ENCODE assay signal across 1 cellular context in the genomic region with DNA sequence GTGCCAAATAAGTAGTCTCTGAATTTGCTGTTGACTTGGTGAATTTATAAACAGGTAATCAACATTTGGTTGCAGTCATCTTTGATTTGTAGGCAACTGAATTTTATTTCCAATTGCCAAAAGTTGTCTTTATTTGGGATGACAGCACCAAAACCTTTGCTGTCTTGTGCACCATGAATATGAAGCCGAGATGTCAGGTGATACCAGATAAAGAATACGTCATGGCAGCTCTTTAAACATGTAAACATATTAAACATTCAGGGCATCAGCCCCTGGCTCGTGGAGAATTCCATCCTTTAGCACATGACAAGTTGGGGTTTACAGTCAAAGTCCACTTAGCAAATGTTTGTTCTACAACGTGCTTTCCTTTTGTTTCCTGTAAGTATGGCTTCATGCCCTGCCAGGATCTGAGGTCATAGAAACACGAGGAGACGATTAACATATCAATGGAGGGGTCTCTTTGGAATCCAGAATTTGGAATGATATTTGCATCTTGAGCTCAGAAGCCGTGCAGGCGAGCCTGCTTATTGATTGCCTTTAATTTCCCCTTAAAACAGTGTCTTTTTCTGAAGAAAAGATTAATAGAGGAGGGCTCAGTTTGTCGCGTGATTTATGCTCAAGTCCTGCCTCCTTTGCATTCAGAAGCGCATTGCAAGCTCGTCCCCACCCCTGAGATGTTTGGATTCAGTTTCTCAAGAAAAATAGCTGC.
TF ChIP-seq lines count a peak whose summit lies in the region.

No MANE protein-coding gene starts in this region.

TF ChIP-seq in HepG2, 621 proteins besides CTCF, POLR2A, EP300 and RAD21 (continued from another document and continues in another):
- TF ChIP-seq MTF2 (CRISPR knock-in tag; IDR thresholded peaks at IDR 0.05; ENCODE audit: borderline replicate concordance): 0 out of 2 replicates have a peak, but pooled peaks have one; percentile 29
- peak; percentile 93 for TF ChIP-seq KDM6A (CRISPR knock-in tag; IDR thresholded peaks at IDR 0.05; ENCODE audit: low read depth)
- peak; percentile 19; the same call in 1 of the 2 replicates for TF ChIP-seq ZNF3 (CRISPR knock-in tag; IDR thresholded peaks at IDR 0.05)
- TF ChIP-seq ZNF841 (CRISPR knock-in tag; IDR thresholded peaks at IDR 0.05; ENCODE audit: borderline replicate concordance): no peak
- TF ChIP-seq, protein P1, sequence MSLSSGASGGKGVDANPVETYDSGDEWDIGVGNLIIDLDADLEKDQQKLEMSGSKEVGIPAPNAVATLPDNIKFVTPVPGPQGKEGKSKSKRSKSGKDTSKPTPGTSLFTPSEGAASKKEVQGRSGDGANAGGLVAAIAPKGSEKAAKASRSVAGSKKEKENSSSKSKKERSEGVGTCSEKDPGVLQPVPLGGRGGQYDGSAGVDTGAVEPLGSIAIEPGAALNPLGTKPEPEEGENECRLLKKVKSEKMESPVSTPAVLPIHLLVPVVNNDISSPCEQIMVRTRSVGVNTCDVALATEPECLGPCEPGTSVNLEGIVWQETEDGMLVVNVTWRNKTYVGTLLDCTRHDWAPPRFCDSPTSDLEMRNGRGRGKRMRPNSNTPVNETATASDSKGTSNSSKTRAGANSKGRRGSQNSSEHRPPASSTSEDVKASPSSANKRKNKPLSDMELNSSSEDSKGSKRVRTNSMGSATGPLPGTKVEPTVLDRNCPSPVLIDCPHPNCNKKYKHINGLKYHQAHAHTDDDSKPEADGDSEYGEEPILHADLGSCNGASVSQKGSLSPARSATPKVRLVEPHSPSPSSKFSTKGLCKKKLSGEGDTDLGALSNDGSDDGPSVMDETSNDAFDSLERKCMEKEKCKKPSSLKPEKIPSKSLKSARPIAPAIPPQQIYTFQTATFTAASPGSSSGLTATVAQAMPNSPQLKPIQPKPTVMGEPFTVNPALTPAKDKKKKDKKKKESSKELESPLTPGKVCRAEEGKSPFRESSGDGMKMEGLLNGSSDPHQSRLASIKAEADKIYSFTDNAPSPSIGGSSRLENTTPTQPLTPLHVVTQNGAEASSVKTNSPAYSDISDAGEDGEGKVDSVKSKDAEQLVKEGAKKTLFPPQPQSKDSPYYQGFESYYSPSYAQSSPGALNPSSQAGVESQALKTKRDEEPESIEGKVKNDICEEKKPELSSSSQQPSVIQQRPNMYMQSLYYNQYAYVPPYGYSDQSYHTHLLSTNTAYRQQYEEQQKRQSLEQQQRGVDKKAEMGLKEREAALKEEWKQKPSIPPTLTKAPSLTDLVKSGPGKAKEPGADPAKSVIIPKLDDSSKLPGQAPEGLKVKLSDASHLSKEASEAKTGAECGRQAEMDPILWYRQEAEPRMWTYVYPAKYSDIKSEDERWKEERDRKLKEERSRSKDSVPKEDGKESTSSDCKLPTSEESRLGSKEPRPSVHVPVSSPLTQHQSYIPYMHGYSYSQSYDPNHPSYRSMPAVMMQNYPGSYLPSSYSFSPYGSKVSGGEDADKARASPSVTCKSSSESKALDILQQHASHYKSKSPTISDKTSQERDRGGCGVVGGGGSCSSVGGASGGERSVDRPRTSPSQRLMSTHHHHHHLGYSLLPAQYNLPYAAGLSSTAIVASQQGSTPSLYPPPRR (CRISPR knock-in tag; IDR thresholded peaks at IDR 0.05; ENCODE audit: borderline replicate concordance): peak; percentile 91
- TF ChIP-seq JUN (CRISPR knock-in tag; IDR thresholded peaks at IDR 0.05): peak; percentile 89
- peak; percentile 89 for TF ChIP-seq FOSL2 (CRISPR knock-in tag; IDR thresholded peaks at IDR 0.05)
- TF ChIP-seq, protein P2, sequence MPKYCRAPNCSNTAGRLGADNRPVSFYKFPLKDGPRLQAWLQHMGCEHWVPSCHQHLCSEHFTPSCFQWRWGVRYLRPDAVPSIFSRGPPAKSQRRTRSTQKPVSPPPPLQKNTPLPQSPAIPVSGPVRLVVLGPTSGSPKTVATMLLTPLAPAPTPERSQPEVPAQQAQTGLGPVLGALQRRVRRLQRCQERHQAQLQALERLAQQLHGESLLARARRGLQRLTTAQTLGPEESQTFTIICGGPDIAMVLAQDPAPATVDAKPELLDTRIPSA (CRISPR knock-in tag; IDR thresholded peaks at IDR 0.05; ENCODE audit: borderline replicate concordance): no peak
- TF ChIP-seq TCF7 (IDR thresholded peaks at IDR 0.05; ENCODE audit: low read depth): peak; percentile 83
- TF ChIP-seq, protein P3, sequence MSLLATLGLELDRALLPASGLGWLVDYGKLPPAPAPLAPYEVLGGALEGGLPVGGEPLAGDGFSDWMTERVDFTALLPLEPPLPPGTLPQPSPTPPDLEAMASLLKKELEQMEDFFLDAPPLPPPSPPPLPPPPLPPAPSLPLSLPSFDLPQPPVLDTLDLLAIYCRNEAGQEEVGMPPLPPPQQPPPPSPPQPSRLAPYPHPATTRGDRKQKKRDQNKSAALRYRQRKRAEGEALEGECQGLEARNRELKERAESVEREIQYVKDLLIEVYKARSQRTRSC (CRISPR knock-in tag; IDR thresholded peaks at IDR 0.05; ENCODE audit: low read depth): no peak
- TF ChIP-seq ZNF737 (CRISPR knock-in tag; IDR thresholded peaks at IDR 0.05; ENCODE audit: borderline replicate concordance): no peak
- TF ChIP-seq TP53 (CRISPR knock-in tag; conservative IDR thresholded peaks at IDR 0.05): no peak; the same call in 1 of the 2 replicates
- TF ChIP-seq NR2C2 (CRISPR knock-in tag; IDR thresholded peaks at IDR 0.05; ENCODE audit: borderline replicate concordance): peak; percentile 77; the same call in 1 of the 2 replicates
- TF ChIP-seq JUNB (CRISPR knock-in tag; IDR thresholded peaks at IDR 0.05; ENCODE audit: borderline replicate concordance): no peak
- TF ChIP-seq, protein P4, sequence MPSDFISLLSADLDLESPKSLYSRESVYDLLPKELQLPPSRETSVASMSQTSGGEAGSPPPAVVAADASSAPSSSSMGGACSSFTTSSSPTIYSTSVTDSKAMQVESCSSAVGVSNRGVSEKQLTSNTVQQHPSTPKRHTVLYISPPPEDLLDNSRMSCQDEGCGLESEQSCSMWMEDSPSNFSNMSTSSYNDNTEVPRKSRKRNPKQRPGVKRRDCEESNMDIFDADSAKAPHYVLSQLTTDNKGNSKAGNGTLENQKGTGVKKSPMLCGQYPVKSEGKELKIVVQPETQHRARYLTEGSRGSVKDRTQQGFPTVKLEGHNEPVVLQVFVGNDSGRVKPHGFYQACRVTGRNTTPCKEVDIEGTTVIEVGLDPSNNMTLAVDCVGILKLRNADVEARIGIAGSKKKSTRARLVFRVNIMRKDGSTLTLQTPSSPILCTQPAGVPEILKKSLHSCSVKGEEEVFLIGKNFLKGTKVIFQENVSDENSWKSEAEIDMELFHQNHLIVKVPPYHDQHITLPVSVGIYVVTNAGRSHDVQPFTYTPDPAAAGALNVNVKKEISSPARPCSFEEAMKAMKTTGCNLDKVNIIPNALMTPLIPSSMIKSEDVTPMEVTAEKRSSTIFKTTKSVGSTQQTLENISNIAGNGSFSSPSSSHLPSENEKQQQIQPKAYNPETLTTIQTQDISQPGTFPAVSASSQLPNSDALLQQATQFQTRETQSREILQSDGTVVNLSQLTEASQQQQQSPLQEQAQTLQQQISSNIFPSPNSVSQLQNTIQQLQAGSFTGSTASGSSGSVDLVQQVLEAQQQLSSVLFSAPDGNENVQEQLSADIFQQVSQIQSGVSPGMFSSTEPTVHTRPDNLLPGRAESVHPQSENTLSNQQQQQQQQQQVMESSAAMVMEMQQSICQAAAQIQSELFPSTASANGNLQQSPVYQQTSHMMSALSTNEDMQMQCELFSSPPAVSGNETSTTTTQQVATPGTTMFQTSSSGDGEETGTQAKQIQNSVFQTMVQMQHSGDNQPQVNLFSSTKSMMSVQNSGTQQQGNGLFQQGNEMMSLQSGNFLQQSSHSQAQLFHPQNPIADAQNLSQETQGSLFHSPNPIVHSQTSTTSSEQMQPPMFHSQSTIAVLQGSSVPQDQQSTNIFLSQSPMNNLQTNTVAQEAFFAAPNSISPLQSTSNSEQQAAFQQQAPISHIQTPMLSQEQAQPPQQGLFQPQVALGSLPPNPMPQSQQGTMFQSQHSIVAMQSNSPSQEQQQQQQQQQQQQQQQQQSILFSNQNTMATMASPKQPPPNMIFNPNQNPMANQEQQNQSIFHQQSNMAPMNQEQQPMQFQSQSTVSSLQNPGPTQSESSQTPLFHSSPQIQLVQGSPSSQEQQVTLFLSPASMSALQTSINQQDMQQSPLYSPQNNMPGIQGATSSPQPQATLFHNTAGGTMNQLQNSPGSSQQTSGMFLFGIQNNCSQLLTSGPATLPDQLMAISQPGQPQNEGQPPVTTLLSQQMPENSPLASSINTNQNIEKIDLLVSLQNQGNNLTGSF (CRISPR knock-in tag; IDR thresholded peaks at IDR 0.05): peak; percentile 87
- TF ChIP-seq ZNF432 (CRISPR knock-in tag; IDR thresholded peaks at IDR 0.05; ENCODE audit: borderline replicate concordance): no peak
- TF ChIP-seq ZNF549 (CRISPR knock-in tag; IDR thresholded peaks at IDR 0.05): no peak
- TF ChIP-seq ZNF382 (CRISPR knock-in tag; IDR thresholded peaks at IDR 0.05; ENCODE audit: borderline replicate concordance): no peak
- no peak for TF ChIP-seq ZFP36 (IDR thresholded peaks at IDR 0.05; ENCODE audit: borderline replicate concordance, low read depth, low read length, partially characterized antibody)
- TF ChIP-seq ZKSCAN1 (IDR thresholded peaks at IDR 0.05; ENCODE audit: low read length): no peak
- peak; percentile 78; the same call in 1 of the 2 replicates for TF ChIP-seq CEBPB (IDR thresholded peaks at IDR 0.05; ENCODE audit: borderline replicate concordance, low read depth, low read length)
- no peak; the same call in 1 of the 2 replicates for TF ChIP-seq LCORL (IDR thresholded peaks at IDR 0.05)
- peak; percentile 95 for TF ChIP-seq LCORL (CRISPR knock-in tag; IDR thresholded peaks at IDR 0.05)
- peak; percentile 78; the same call in 1 of the 2 replicates for TF ChIP-seq HOXD1 (CRISPR knock-in tag; IDR thresholded peaks at IDR 0.05)
- TF ChIP-seq, protein P5, sequence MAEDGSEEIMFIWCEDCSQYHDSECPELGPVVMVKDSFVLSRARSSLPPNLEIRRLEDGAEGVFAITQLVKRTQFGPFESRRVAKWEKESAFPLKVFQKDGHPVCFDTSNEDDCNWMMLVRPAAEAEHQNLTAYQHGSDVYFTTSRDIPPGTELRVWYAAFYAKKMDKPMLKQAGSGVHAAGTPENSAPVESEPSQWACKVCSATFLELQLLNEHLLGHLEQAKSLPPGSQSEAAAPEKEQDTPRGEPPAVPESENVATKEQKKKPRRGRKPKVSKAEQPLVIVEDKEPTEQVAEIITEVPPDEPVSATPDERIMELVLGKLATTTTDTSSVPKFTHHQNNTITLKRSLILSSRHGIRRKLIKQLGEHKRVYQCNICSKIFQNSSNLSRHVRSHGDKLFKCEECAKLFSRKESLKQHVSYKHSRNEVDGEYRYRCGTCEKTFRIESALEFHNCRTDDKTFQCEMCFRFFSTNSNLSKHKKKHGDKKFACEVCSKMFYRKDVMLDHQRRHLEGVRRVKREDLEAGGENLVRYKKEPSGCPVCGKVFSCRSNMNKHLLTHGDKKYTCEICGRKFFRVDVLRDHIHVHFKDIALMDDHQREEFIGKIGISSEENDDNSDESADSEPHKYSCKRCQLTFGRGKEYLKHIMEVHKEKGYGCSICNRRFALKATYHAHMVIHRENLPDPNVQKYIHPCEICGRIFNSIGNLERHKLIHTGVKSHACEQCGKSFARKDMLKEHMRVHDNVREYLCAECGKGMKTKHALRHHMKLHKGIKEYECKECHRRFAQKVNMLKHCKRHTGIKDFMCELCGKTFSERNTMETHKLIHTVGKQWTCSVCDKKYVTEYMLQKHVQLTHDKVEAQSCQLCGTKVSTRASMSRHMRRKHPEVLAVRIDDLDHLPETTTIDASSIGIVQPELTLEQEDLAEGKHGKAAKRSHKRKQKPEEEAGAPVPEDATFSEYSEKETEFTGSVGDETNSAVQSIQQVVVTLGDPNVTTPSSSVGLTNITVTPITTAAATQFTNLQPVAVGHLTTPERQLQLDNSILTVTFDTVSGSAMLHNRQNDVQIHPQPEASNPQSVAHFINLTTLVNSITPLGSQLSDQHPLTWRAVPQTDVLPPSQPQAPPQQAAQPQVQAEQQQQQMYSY (CRISPR knock-in tag; IDR thresholded peaks at IDR 0.05): no peak
- TF ChIP-seq ZNF260 (CRISPR knock-in tag; IDR thresholded peaks at IDR 0.05; ENCODE audit: borderline replicate concordance, low read depth): no peak
- peak; percentile 94 for TF ChIP-seq ATF7 (IDR thresholded peaks at IDR 0.05)
- peak; percentile 92 for TF ChIP-seq ATF7 (CRISPR knock-in tag; IDR thresholded peaks at IDR 0.05)
- TF ChIP-seq ATF1 (CRISPR knock-in tag; IDR thresholded peaks at IDR 0.05): peak; percentile 93
- TF ChIP-seq, protein P6, sequence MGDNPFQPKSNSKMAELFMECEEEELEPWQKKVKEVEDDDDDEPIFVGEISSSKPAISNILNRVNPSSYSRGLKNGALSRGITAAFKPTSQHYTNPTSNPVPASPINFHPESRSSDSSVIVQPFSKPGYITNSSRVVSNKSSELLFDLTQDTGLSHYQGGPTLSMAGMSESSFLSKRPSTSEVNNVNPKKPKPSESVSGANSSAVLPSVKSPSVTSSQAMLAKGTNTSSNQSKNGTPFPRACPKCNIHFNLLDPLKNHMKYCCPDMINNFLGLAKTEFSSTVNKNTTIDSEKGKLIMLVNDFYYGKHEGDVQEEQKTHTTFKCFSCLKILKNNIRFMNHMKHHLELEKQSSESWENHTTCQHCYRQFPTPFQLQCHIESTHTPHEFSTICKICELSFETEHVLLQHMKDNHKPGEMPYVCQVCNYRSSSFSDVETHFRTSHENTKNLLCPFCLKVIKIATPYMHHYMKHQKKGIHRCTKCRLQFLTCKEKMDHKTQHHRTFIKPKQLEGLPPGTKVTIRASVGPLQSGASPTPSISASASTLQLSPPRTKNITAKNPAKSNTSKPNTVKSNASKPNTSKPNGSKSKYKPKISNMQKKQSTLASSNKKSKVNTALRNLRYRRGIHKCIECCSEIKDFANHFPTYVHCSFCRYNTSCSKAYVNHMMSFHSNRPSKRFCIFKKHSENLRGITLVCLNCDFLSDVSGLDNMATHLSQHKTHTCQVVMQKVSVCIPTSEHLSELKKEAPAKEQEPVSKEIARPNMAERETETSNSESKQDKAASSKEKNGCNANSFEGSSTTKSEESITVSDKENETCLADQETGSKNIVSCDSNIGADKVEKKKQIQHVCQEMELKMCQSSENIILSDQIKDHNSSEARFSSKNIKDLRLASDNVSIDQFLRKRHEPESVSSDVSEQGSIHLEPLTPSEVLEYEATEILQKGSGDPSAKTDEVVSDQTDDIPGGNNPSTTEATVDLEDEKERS (CRISPR knock-in tag; IDR thresholded peaks at IDR 0.05): peak; percentile 95
- TF ChIP-seq GLI4 (CRISPR knock-in tag; IDR thresholded peaks at IDR 0.05; ENCODE audit: borderline replicate concordance): peak; percentile 84; the same call in 1 of the 2 replicates
- TF ChIP-seq ZNF253 (CRISPR knock-in tag; IDR thresholded peaks at IDR 0.05; ENCODE audit: borderline replicate concordance): no peak
- TF ChIP-seq SATB2 (CRISPR knock-in tag; IDR thresholded peaks at IDR 0.05): 0 out of 2 replicates have a peak, but pooled peaks have one; percentile 35
- TF ChIP-seq, protein P7, sequence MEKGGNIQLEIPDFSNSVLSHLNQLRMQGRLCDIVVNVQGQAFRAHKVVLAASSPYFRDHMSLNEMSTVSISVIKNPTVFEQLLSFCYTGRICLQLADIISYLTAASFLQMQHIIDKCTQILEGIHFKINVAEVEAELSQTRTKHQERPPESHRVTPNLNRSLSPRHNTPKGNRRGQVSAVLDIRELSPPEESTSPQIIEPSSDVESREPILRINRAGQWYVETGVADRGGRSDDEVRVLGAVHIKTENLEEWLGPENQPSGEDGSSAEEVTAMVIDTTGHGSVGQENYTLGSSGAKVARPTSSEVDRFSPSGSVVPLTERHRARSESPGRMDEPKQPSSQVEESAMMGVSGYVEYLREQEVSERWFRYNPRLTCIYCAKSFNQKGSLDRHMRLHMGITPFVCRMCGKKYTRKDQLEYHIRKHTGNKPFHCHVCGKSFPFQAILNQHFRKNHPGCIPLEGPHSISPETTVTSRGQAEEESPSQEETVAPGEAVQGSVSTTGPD (CRISPR knock-in tag; IDR thresholded peaks at IDR 0.05): no peak
- no peak; the same call in none of the 2 replicates for TF ChIP-seq SALL2 (CRISPR knock-in tag; IDR thresholded peaks at IDR 0.05)
- TF ChIP-seq ZNF761 (CRISPR knock-in tag; conservative IDR thresholded peaks at IDR 0.05): no peak
